In the genomic region with DNA sequence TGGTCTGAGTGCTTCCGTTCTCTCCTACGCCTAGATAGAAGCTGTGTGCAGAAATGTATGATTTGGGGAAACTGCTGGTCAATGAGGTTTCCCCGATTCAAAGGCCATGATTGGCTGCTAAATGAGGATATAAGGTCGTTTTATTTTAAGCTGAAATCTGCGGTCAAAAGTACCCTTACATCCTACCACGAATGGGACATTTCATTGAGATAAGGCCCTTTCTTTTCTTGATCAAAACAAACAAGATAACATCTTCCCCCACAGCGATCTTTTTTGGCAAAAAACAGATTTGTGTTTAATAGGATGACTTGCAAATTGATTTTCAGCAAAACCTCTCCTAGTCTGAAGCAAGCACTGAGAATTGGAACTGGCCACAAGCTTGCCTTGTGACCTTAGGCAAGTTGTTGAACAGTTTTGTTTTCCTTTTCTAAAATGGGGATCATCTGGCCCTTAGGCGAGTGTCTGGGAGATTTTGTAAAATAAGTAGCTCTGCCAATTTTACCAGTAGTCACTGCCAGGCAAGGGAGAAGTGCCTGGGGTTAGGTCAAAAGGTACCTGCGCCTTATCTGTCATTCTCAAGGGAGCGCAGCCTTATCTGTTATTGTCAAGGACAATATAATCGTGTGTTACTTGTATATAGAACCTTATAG, we compare ENCODE assay signal across 8 cellular contexts. TPM values are rescaled to one million over a fixed set of nuclear protein-coding genes. Genes with fewer than 3 reads are reported as not detected.
DNase-seq lines count a peak whose midpoint lies in the region; ATAC-seq and TF ChIP-seq lines count a peak whose summit lies in the region.

No MANE protein-coding gene starts in this region.

- POLR2A ChIA-PET in naive thymus-derived CD8-positive, alpha-beta T cell (lab: Charles Lee), result interaction anchor here (0.7 to 2.2 kb wide), 5 partner anchors 12 to 144 kb away, joined by 3 to 11 read pairs (median 4); a partner anchor contains a TSS

- no peaks in the 10 kb centered on the region for H3K9me3 ChIP-seq in SJSA1 (replicated peaks)

- H3K36me3 Mint-ChIP-seq in naive thymus-derived CD8-positive, alpha-beta T cell, result peaks cover 0 to 7% (median 0%) of the 10 kb centered on the region in 3 donors

- H3K27me3 Mint-ChIP-seq in naive thymus-derived CD8-positive, alpha-beta T cell, result peaks cover 0 to 3% (median 0%) of the 10 kb centered on the region in 5 donors

- H3K27ac Mint-ChIP-seq in naive thymus-derived CD8-positive, alpha-beta T cell, result peak overlapping the region; percentile 48 to 97 (median 92)

- peaks cover 7% of the 10 kb centered on the region for H3K4me1 ChIP-seq in SJSA1 (replicated peaks)

- peaks cover 12 to 32% (median 25%) of the 10 kb centered on the region in 4 donors for H3K4me1 Mint-ChIP-seq in naive thymus-derived CD8-positive, alpha-beta T cell

- peaks cover 24% of the 10 kb centered on the region for H3K27me3 ChIP-seq in SJSA1 (replicated peaks)

- no peaks in the 10 kb centered on the region for H3K36me3 ChIP-seq in SJSA1

- no peak overlapping the region for H3K27ac ChIP-seq in SJSA1

- peak overlapping the region; percentile 42 for H3K4me3 ChIP-seq in SJSA1
- peak overlapping the region; percentile 63 for H3K4me3 ChIP-seq in epithelial cell of esophagus (ENCODE audit: low read length)

- ATAC-seq in HG02610 (IDR thresholded peaks at IDR 0.05; ENCODE audit: unreplicated experiment), result peak; percentile 15
- ATAC-seq in naive thymus-derived CD8-positive, alpha-beta T cell, result peak; percentile 4 to 17
- no peak for ATAC-seq in GM18867 (IDR thresholded peaks at IDR 0.05; ENCODE audit: unreplicated experiment)
- no peak for ATAC-seq in GM19023 (IDR thresholded peaks at IDR 0.05; ENCODE audit: unreplicated experiment)

- peak overlapping the region; percentile 89 to 96 (median 94) for H3K4me3 Mint-ChIP-seq in naive thymus-derived CD8-positive, alpha-beta T cell

- peak; percentile 43 for DNase-seq in GF-D8 (lab: John Stamatoyannopoulos, UW)
- DNase-seq in SJSA1 (ENCODE audit: low read depth in 1 of 2, low spot score in 2 of 2), result peak in 1 of 2 experiments; percentile 15
- no peak for DNase-seq in epithelial cell of esophagus (ENCODE audit: low read depth)
- DNase-seq in naive thymus-derived CD8-positive, alpha-beta T cell, result peak in 1 of 10 donors; percentile 4
- no peak for DNase-seq in OCI-M2 (lab: John Stamatoyannopoulos, UW; ENCODE audit: unreplicated experiment)

- H3K9me3 Mint-ChIP-seq in naive thymus-derived CD8-positive, alpha-beta T cell, result no peaks in the 10 kb centered on the region

- TF ChIP-seq CTCF in epithelial cell of esophagus (IDR thresholded peaks at IDR 0.05; ENCODE audit: insufficient read depth, low read depth, low read length, missing control alignments), result no peak

RNA-seq across cellular contexts. Expression of a gene that starts 0.6 kb away (rescaled TPM):
- 79.7 and 80.6 TPM in 2 replicates for total RNA-seq in SJSA1 (2014; rRNA removed; shearing (Covaris generic))
- 10 to 100 TPM; 31.2 to 32.7 TPM for total RNA-seq in naive thymus-derived CD8-positive, alpha-beta T cell
- 10 to 100 TPM; 17.6 to 28.2 (median 25.7) TPM for polyA plus RNA-seq in naive thymus-derived CD8-positive, alpha-beta T cell

RNA-seq across cellular contexts. Expression of a gene that starts 17.7 kb away (rescaled TPM):
- total RNA-seq in SJSA1 (2014; rRNA removed; shearing (Covaris generic)), result 28.2 and 33.8 TPM in 2 replicates
- 10 to 100 TPM; 21.6 to 24.2 TPM for total RNA-seq in naive thymus-derived CD8-positive, alpha-beta T cell
- polyA plus RNA-seq in naive thymus-derived CD8-positive, alpha-beta T cell, result 10 to 100 TPM; 12.0 to 18.8 (median 12.8) TPM

Comparison
In these comparisons a context has a peak if more than half of its experiments do, and no peak if none do; other contexts are left out.
1. ATAC-seq: peak in HG02610 (single experiment) and naive thymus-derived CD8-positive, alpha-beta T cell (2 of 2); none in GM18867 (single experiment) and GM19023 (single experiment).